ENCODE assay signal across 8 cellular contexts in genomic region chr1:30756545-30757195, GRCh38. TPM values are rescaled to one million over a fixed set of nuclear protein-coding genes. Genes with fewer than 3 reads are reported as not detected.
A peak's percentile ranks its signal among the peaks of the same experiment; 100 is the strongest.
DNase-seq lines count a peak whose midpoint lies in the region; ATAC-seq and TF ChIP-seq lines count a peak whose summit lies in the region.

No MANE protein-coding gene starts in this region.

- no peaks in the 10 kb centered on the region; the same call in 1 of the 2 replicates for H4K20me1 ChIP-seq in IMR-90 (ENCODE audit: insufficient read depth, low read length)

- no peak overlapping the region for H3K23ac ChIP-seq in IMR-90 (ENCODE audit: low read depth, low read length)

- ATAC-seq in IMR-90 (ENCODE audit: low read depth) (peak; percentile 80), GM18519 (IDR thresholded peaks at IDR 0.05; ENCODE audit: low FRiP score, unreplicated experiment) (no peak)
- peak; percentile 78 for ATAC-seq in stimulated activated naive CD8-positive, alpha-beta T cell treated with anti-CD3 and anti-CD28 coated beads, Interleukin-15, amount 100 ng/mL, for 72 hours

- H4K91ac ChIP-seq in IMR-90 (ENCODE audit: insufficient read depth, low read depth, low read length), result 0 out of 2 replicates have a peak overlapping the region, but pooled peaks have one; percentile 1

- H3K27me3 Mint-ChIP-seq in stimulated activated naive CD8-positive, alpha-beta T cell treated with anti-CD3 and anti-CD28 coated beads, Interleukin-15, amount 100 ng/mL, for 72 hours, result no peaks in the 10 kb centered on the region

- no peak overlapping the region for H2BK20ac ChIP-seq in IMR-90 (ENCODE audit: low read depth, low read length)

- no peak overlapping the region for H3K56ac ChIP-seq in IMR-90 (ENCODE audit: extremely low read depth, insufficient read depth, low read length)

- in situ Hi-C loops in IMR-90 (cut with MboI; ENCODE audit: low sequenced_read_pairs), result no loop called here

- no peak overlapping the region for H3K9ac ChIP-seq in IMR-90 (ENCODE audit: low read depth, low read length)

- H2BK120ac ChIP-seq in IMR-90 (ENCODE audit: low read depth, low read length), result peak overlapping the region; percentile 2

- peak overlapping the region; percentile 57 for H3K27ac ChIP-seq in AG04450 (ENCODE audit: low read depth, low read length)
- H3K27ac ChIP-seq in IMR-90 (ENCODE audit: insufficient read depth, low read length), result no peak overlapping the region
- H3K27ac ChIP-seq in coronary artery, result peak overlapping the region; percentile 69 to 82
- H3K27ac ChIP-seq in mesodermal cell (ENCODE audit: low read depth, low read length, severe bottlenecking), result peak overlapping the region; percentile 74

- DNase-seq in AG04450 (ENCODE audit: low read depth, low spot score) (no peak), IMR-90 (peak; percentile 82), coronary artery (ENCODE audit: low spot score) (peak; percentile 84), foreskin melanocyte (no peak)
- peak; percentile 32 for DNase-seq in activated CD4-positive, CD25-positive, alpha-beta regulatory T cell treated with anti-CD3 and anti-CD28 coated beads, Interleukin-2, amount 50 U/mL, for 16 hours (ENCODE audit: low read depth, low spot score)
- peak; percentile 61 to 78 for DNase-seq in stimulated activated naive CD8-positive, alpha-beta T cell treated with anti-CD3 and anti-CD28 coated beads, Interleukin-15, amount 100 ng/mL, for 72 hours

- H3K18ac ChIP-seq in IMR-90 (ENCODE audit: low read depth, low read length), result no peak overlapping the region

- H3K4me1 ChIP-seq in IMR-90 (ENCODE audit: control insufficient read depth, insufficient read depth, low read length), result peaks cover 6% of the 10 kb centered on the region
- H3K4me1 ChIP-seq in mesodermal cell (ENCODE audit: control insufficient read depth, insufficient read depth, low read length, poor library complexity, severe bottlenecking), result peaks cover 28% of the 10 kb centered on the region

- H3K27me3 ChIP-seq in AG04450 (ENCODE audit: control insufficient read depth, insufficient read depth, low read length) (peaks cover 24% of the 10 kb centered on the region), IMR-90 (ENCODE audit: control insufficient read depth, insufficient read depth, low read length) (peaks cover 9% of the 10 kb centered on the region)

- peaks cover 7% of the 10 kb centered on the region; the same call in 1 of the 2 replicates for H3K9me1 ChIP-seq in IMR-90 (ENCODE audit: insufficient read depth, low read length)

- H3K27ac Mint-ChIP-seq in stimulated activated naive CD8-positive, alpha-beta T cell treated with anti-CD3 and anti-CD28 coated beads, Interleukin-15, amount 100 ng/mL, for 72 hours, result peak overlapping the region; percentile 94 to 99

- H3K4me1 Mint-ChIP-seq in stimulated activated naive CD8-positive, alpha-beta T cell treated with anti-CD3 and anti-CD28 coated beads, Interleukin-15, amount 100 ng/mL, for 72 hours, result peaks cover 83% of the 10 kb centered on the region

- 41% methylated on average over 6 of the region's 11 CpGs; no CpG with 5 or more reads in 1 of the 2 experiments for WGBS in IMR-90 (ENCODE audit: extremely low coverage in 2 of 2, insufficient read length in 1 of 2), 2 experiments
- 79 to 82% methylated on average over 7 to 8 of the region's 11 CpGs for WGBS in mesodermal cell (ENCODE audit: insufficient coverage in 2 of 2), 2 experiments

- no TSS peak for BruUV-seq in IMR-90 (replicated peaks; lab: Mats Ljungman, UMichigan)

- TF ChIP-seq RAD21 in IMR-90 (IDR thresholded peaks at IDR 0.05; ENCODE audit: low read length), result no peak

- H2AFZ ChIP-seq in IMR-90 (replicated peaks; ENCODE audit: low read length, poor library complexity), result peak overlapping the region; percentile 74

- peak overlapping the region; percentile 79 for H2AK9ac ChIP-seq in IMR-90 (replicated peaks; ENCODE audit: low read depth, low read length, poor library complexity)

- H4K8ac ChIP-seq in IMR-90 (ENCODE audit: low read depth in 2 of 2, low read length in 2 of 2), result no peak overlapping the region

- CTCF ChIA-PET in AG04450 (lab: Charles Lee) (interaction anchor here (1.2 to 3.8 kb wide), 2 partner anchors 13 to 22 kb away, joined by 3 to 18 read pairs; no protein-coding TSS in a partner anchor), IMR-90 (lab: Yijun Ruan, JAX) (no interaction called here)

- H3K36me3 ChIP-seq in IMR-90 (ENCODE audit: control insufficient read depth, insufficient read depth, low read length) (no peaks in the 10 kb centered on the region), mesodermal cell (ENCODE audit: control insufficient read depth, insufficient read depth, low read length) (no peaks in the 10 kb centered on the region)

- 0 out of 3 replicates have a peak overlapping the region, but pooled peaks have one; percentile 9 for H2BK15ac ChIP-seq in IMR-90 (ENCODE audit: low read depth, low read length)

- TF ChIP-seq CTCF in AG04450 (IDR thresholded peaks at IDR 0.05; ENCODE audit: low read depth, low read length) (no peak), IMR-90 (conservative IDR thresholded peaks at IDR 0.05; ENCODE audit: low read depth, low read length) (no peak), coronary artery (IDR thresholded peaks at IDR 0.05) (no peak)

- peak overlapping the region; percentile 94 to 98 for H3K4me3 Mint-ChIP-seq in stimulated activated naive CD8-positive, alpha-beta T cell treated with anti-CD3 and anti-CD28 coated beads, Interleukin-15, amount 100 ng/mL, for 72 hours

- no peaks in the 10 kb centered on the region for H3K79me1 ChIP-seq in IMR-90 (ENCODE audit: low read depth in 1 of 2, low read length in 2 of 2)

- intact Hi-C loops in IMR-90 (cut with micrococcal nuclease), result no loop called here

- no peak overlapping the region for H3K4me2 ChIP-seq in IMR-90 (ENCODE audit: low read depth, low read length)

- H3K14ac ChIP-seq in IMR-90 (replicated peaks; ENCODE audit: low read depth, low read length), result no peak overlapping the region

- H2AK5ac ChIP-seq in IMR-90 (ENCODE audit: low read depth, low read length), result peak overlapping the region; percentile 65; the same call in 1 of the 2 replicates

- H3K4me3 ChIP-seq in AG04450 (ENCODE audit: low read depth, low read length) (no peak overlapping the region), IMR-90 (ENCODE audit: insufficient read depth, low read depth, low read length) (no peak overlapping the region), coronary artery (peak overlapping the region; percentile 62), mesodermal cell (ENCODE audit: extremely low read depth, insufficient read depth, low read length, poor library complexity, severe bottlenecking) (no peak overlapping the region)

- peak overlapping the region; percentile 53 for H3K4ac ChIP-seq in IMR-90 (ENCODE audit: low read depth, low read length)

- H3K9me3 Mint-ChIP-seq in stimulated activated naive CD8-positive, alpha-beta T cell treated with anti-CD3 and anti-CD28 coated beads, Interleukin-15, amount 100 ng/mL, for 72 hours, result no peaks in the 10 kb centered on the region

- dilution Hi-C loops in IMR-90 (cut with HindIII; ENCODE audit: low sequenced_read_pairs, unreplicated experiment), result no loop called here

- no peak for TF ChIP-seq POLR2A in IMR-90 (IDR thresholded peaks at IDR 0.05; ENCODE audit: low read depth, low read length)

- H3K9me3 ChIP-seq in AG04450 (ENCODE audit: control insufficient read depth, insufficient read depth, low read length), result peaks cover 7% of the 10 kb centered on the region
- no peaks in the 10 kb centered on the region; the same call in 1 of the 2 replicates for H3K9me3 ChIP-seq in IMR-90 (ENCODE audit: control insufficient read depth, insufficient read depth, low read length)
- no peaks in the 10 kb centered on the region for H3K9me3 ChIP-seq in mesodermal cell (ENCODE audit: control insufficient read depth, low read length)

- H4K5ac ChIP-seq in IMR-90 (ENCODE audit: low read depth, low read length), result no peak overlapping the region

- H2BK5ac ChIP-seq in IMR-90 (ENCODE audit: low read depth, low read length, poor library complexity, severe bottlenecking), result no peak overlapping the region

- POLR2A ChIA-PET in AG04450 (lab: Yijun Ruan, JAX), result no interaction called here
- POLR2A ChIA-PET in IMR-90 (lab: Charles Lee; ENCODE audit: unreplicated experiment), result interaction anchor here (0.5 kb wide), 1 partner anchor 13 kb away, joined by 4 read pairs; no protein-coding TSS in a partner anchor

TF ChIP-seq in IMR-90, 13 proteins besides CTCF, POLR2A, EP300 and RAD21:
- TF ChIP-seq MAZ (IDR thresholded peaks at IDR 0.05; ENCODE audit: borderline replicate concordance, low read depth, low read length) (peak; percentile 19; the same call in 1 of the 2 replicates), FOS (IDR thresholded peaks at IDR 0.05; ENCODE audit: low read depth, low read length) (peak; percentile 53), CEBPB (IDR thresholded peaks at IDR 0.05; ENCODE audit: low read depth, low read length) (peak; percentile 70), MXI1 (IDR thresholded peaks at IDR 0.05; ENCODE audit: borderline replicate concordance, low read depth, low read length) (peak; percentile 61; the same call in 1 of the 2 replicates)
- TF ChIP-seq, protein P1, sequence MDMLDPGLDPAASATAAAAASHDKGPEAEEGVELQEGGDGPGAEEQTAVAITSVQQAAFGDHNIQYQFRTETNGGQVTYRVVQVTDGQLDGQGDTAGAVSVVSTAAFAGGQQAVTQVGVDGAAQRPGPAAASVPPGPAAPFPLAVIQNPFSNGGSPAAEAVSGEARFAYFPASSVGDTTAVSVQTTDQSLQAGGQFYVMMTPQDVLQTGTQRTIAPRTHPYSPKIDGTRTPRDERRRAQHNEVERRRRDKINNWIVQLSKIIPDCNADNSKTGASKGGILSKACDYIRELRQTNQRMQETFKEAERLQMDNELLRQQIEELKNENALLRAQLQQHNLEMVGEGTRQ (IDR thresholded peaks at IDR 0.05; ENCODE audit: low read depth, low read length), result no peak

RNA-seq across cellular contexts. Expression of gene LAPTM5, which starts 0.9 kb away (rescaled TPM):
- 0.43 and 0.53 TPM in 2 replicates for polyA plus RNA-seq in AG04450 (2011; rRNA removed)
- polyA minus RNA-seq in AG04450 (2011; rRNA and poly(A)+ RNA removed), result 0.83 and 1.6 TPM in 2 replicates
- total RNA-seq in IMR-90 (2012; rRNA removed), result under 0.01 TPM in 1 of 2 replicates, not detected in the other
- 0.09 TPM in 2 replicates for polyA plus RNA-seq in IMR-90 (2012; rRNA removed)
- 0.12 TPM in 1 of 2 replicates, not detected in the other for polyA plus RNA-seq in IMR-90 (2012; cell fraction: cytosol; rRNA removed)
- polyA plus RNA-seq in IMR-90 (2012; cell fraction: nucleus; rRNA removed; ENCODE audit: low replicate concordance), result 0.07 and 0.16 TPM in 2 replicates
- 36.9 TPM for polyA plus RNA-seq in mesodermal cell (2013, experiment 1 of 2)
- polyA plus RNA-seq in mesodermal cell (2013, experiment 2 of 2), result 25.0 TPM

RNA-seq across cellular contexts. Expression of gene MATN1, which starts 33.3 kb away (rescaled TPM):
- 0.09 and 0.12 TPM in 2 replicates for polyA plus RNA-seq in AG04450 (2011; rRNA removed)
- 0.09 TPM in 1 of 2 replicates, not detected in the other for polyA minus RNA-seq in AG04450 (2011; rRNA and poly(A)+ RNA removed)
- total RNA-seq in IMR-90 (2012; rRNA removed), result 0.56 TPM in 1 of 2 replicates, not detected in the other
- polyA plus RNA-seq in IMR-90 (2012; rRNA removed), result 0.10 and 0.27 TPM in 2 replicates
- polyA plus RNA-seq in IMR-90 (2012; cell fraction: cytosol; rRNA removed), result 0.03 TPM in 1 of 2 replicates, not detected in the other
- 1.1 and 1.3 TPM in 2 replicates for polyA plus RNA-seq in IMR-90 (2012; cell fraction: nucleus; rRNA removed; ENCODE audit: low replicate concordance)
- 0.77 TPM for polyA plus RNA-seq in mesodermal cell (2013, experiment 1 of 2)
- 0.35 TPM for polyA plus RNA-seq in mesodermal cell (2013, experiment 2 of 2)

Comparison
In these comparisons a context has a peak if more than half of its experiments do, and no peak if none do; other contexts are left out.
1. DNase-seq: peak in IMR-90 (single experiment), activated CD4-positive, CD25-positive, alpha-beta regulatory T cell treated with anti-CD3 and anti-CD28 coated beads, Interleukin-2, amount 50 U/mL, for 16 hours (single experiment), coronary artery (single experiment) and stimulated activated naive CD8-positive, alpha-beta T cell treated with anti-CD3 and anti-CD28 coated beads, Interleukin-15, amount 100 ng/mL, for 72 hours (2 of 2); none in AG04450 (single experiment) and foreskin melanocyte (single experiment).